ENCODE assay signal across 20 cellular contexts in the genomic region with DNA sequence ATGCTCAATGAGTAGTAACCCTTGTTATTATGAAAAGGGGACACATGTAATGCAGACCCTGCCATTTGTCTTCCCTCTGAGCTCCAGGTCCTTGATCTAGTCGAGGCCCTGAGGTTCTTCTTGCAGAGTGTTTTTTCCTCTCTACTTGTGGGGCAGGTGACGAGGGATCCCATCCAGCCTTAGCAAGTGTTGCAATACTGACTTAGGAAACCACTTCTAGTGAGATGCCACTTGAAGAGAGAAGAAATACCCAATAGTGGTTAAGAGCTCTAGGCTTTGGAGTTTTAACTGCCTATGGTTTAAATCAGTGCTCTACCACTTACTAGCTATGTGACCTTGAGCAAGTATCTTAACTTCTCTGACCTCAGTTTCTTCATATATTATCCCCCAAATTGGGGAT.
"Had no signal": no experiment of that assay in that cellular context is flagged by ENCODE, and none has a peak within 500 bp of the region (broad histone marks: within the 10 kb centered on the region; RNA-seq: fewer than 3 reads in every experiment).

No MANE protein-coding gene starts in this region.

- H3K4me3 ChIP-seq: cardiac muscle cell, pancreas, right lobe of liver, smooth muscle cell, stomach, thyroid gland had no signal

- DNase-seq: activated CD4-positive, alpha-beta memory T cell treated with anti-CD3 and anti-CD28 coated beads, Interleukin-2, amount 10 ng/mL, durations not matched to agents 7 days and 5 days; activated CD4-positive, alpha-beta T cell treated with anti-CD3 and anti-CD28 coated beads for 48 hours; activated CD4-positive, CD25-positive, alpha-beta regulatory T cell; activated CD8-positive, alpha-beta memory T cell treated with anti-CD3 and anti-CD28 coated beads, Interleukin-2, amount 10 ng/mL, durations not matched to agents 7 days and 5 days; activated naive CD4-positive, alpha-beta T cell; activated naive CD8-positive, alpha-beta T cell treated with anti-CD3 and anti-CD28 coated beads for 36 hours; foreskin melanocyte; left ventricle myocardium superior; mesenchymal stem cell; natural killer cell; pancreas; right lobe of liver; stimulated activated CD4-positive, alpha-beta T cell treated with anti-CD3 and anti-CD28 coated beads, Interleukin-4, amount 100 ng/mL, for 1 hour; stomach; thyroid gland had no signal

- H3K4me1 ChIP-seq: pancreas, thyroid gland had no signal

- ATAC-seq: activated CD8-positive, alpha-beta memory T cell treated with anti-CD3 and anti-CD28 coated beads, Interleukin-2, amount 10 ng/mL, durations not matched to agents 7 days and 5 days; activated T-helper 17 cell treated with anti-CD3 and anti-CD28 coated beads, Interleukin-2, amount 50 U/mL, for 72 hours; natural killer cell; pancreas had no signal

- H3K27ac ChIP-seq: cardiac muscle cell, neutrophil, pancreas, right lobe of liver, stomach, thyroid gland had no signal

- H3K27me3 ChIP-seq: cardiac muscle cell, neutrophil, pancreas, right lobe of liver, stomach, thyroid gland had no signal

- H3K27me3 Mint-ChIP-seq: activated CD4-positive, alpha-beta memory T cell treated with anti-CD3 and anti-CD28 coated beads, Interleukin-2, amount 10 ng/mL, durations not matched to agents 7 days and 5 days; activated CD8-positive, alpha-beta memory T cell treated with anti-CD3 and anti-CD28 coated beads, Interleukin-2, amount 10 ng/mL, durations not matched to agents 7 days and 5 days; activated naive CD8-positive, alpha-beta T cell treated with anti-CD3 and anti-CD28 coated beads for 36 hours; activated T-helper 17 cell treated with anti-CD3 and anti-CD28 coated beads, Interleukin-2, amount 50 U/mL, for 72 hours had no signal

- H3K4me1 Mint-ChIP-seq: activated CD4-positive, alpha-beta memory T cell treated with anti-CD3 and anti-CD28 coated beads, Interleukin-2, amount 10 ng/mL, durations not matched to agents 7 days and 5 days; activated CD8-positive, alpha-beta memory T cell treated with anti-CD3 and anti-CD28 coated beads, Interleukin-2, amount 10 ng/mL, durations not matched to agents 7 days and 5 days; natural killer cell had no signal

- H3K9me3 ChIP-seq: neutrophil, pancreas, right lobe of liver, stomach, thyroid gland had no signal

- H3K36me3 Mint-ChIP-seq: activated CD8-positive, alpha-beta memory T cell treated with anti-CD3 and anti-CD28 coated beads, Interleukin-2, amount 10 ng/mL, durations not matched to agents 7 days and 5 days; natural killer cell had no signal

- H3K9me3 Mint-ChIP-seq: activated CD4-positive, alpha-beta memory T cell treated with anti-CD3 and anti-CD28 coated beads, Interleukin-2, amount 10 ng/mL, durations not matched to agents 7 days and 5 days; activated naive CD8-positive, alpha-beta T cell treated with anti-CD3 and anti-CD28 coated beads for 36 hours; activated T-helper 17 cell treated with anti-CD3 and anti-CD28 coated beads, Interleukin-2, amount 50 U/mL, for 72 hours; natural killer cell; T-helper 2 cell treated with Interferon-gamma antibody and Interleukin-4, amounts not matched to agents 5 μg/mL and 100 μg/mL, for 36 hours had no signal

- H3K4me3 Mint-ChIP-seq: activated CD4-positive, alpha-beta memory T cell treated with anti-CD3 and anti-CD28 coated beads, Interleukin-2, amount 10 ng/mL, durations not matched to agents 7 days and 5 days; activated CD8-positive, alpha-beta memory T cell treated with anti-CD3 and anti-CD28 coated beads, Interleukin-2, amount 10 ng/mL, durations not matched to agents 7 days and 5 days; activated naive CD8-positive, alpha-beta T cell treated with anti-CD3 and anti-CD28 coated beads for 36 hours; activated T-helper 17 cell treated with anti-CD3 and anti-CD28 coated beads, Interleukin-2, amount 50 U/mL, for 72 hours; natural killer cell; T-helper 2 cell treated with Interferon-gamma antibody and Interleukin-4, amounts not matched to agents 5 μg/mL and 100 μg/mL, for 36 hours had no signal

- H3K27ac Mint-ChIP-seq: activated CD4-positive, alpha-beta memory T cell treated with anti-CD3 and anti-CD28 coated beads, Interleukin-2, amount 10 ng/mL, durations not matched to agents 7 days and 5 days; activated CD8-positive, alpha-beta memory T cell treated with anti-CD3 and anti-CD28 coated beads, Interleukin-2, amount 10 ng/mL, durations not matched to agents 7 days and 5 days; activated naive CD8-positive, alpha-beta T cell treated with anti-CD3 and anti-CD28 coated beads for 36 hours; activated T-helper 17 cell treated with anti-CD3 and anti-CD28 coated beads, Interleukin-2, amount 50 U/mL, for 72 hours; natural killer cell; T-helper 2 cell treated with Interferon-gamma antibody and Interleukin-4, amounts not matched to agents 5 μg/mL and 100 μg/mL, for 36 hours had no signal

- H3K36me3 ChIP-seq: cardiac muscle cell, neutrophil, pancreas, right lobe of liver, thyroid gland had no signal
